In the genomic region with DNA sequence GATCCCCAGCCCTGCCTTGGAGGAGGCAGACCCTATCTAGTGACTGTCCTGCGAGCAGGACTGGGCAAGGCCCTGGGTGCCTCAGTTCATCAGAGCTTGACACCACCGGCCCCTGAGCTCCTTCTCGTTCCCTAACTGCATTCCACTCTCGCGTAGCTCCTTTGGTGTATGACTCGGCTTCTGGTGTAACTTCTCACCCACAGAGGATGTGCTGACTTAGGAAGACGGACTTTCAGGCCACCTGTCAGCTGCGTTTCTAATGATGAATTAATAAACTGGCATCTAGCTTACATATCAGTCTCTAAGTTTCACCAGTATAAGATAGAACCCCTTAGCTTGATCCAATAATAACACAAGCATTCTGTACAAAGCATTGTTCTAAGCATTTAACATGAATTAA, we compare ENCODE assay signal across 35 cellular contexts. TPM values are rescaled to one million over a fixed set of nuclear protein-coding genes. Genes with fewer than 3 reads are reported as not detected.
"Had no signal": no experiment of that assay in that cellular context is flagged by ENCODE, and none has a peak within 500 bp of the region (broad histone marks: within the 10 kb centered on the region; RNA-seq: fewer than 3 reads in every experiment).

No MANE protein-coding gene starts in this region.

- H3K27ac Mint-ChIP-seq: activated B cell treated with CpG ODN at 0.5 μM for 24 hours; activated CD4-positive, alpha-beta memory T cell treated with anti-CD3 and anti-CD28 coated beads for 36 hours; activated naive CD4-positive, alpha-beta T cell treated with anti-CD3 and anti-CD28 coated beads, Interleukin-2, amount 10 ng/mL, durations not matched to agents 7 days and 5 days; activated naive CD4-positive, alpha-beta T cell treated with anti-CD3 and anti-CD28 coated beads, Interleukin-2, amount 50 U/mL, for 72 hours; activated naive CD8-positive, alpha-beta T cell treated with anti-CD3 and anti-CD28 coated beads, Interleukin-2, amount 10 ng/mL, durations not matched to agents 7 days and 5 days; activated T-cell treated with anti-CD3 and anti-CD28 coated beads, Interleukin-2, amount 50 U/mL, for 24 hours; activated T-cell treated with anti-CD3 and anti-CD28 coated beads, Interleukin-2, amount 50 U/mL, for 72 hours; dendritic cell treated with granulocyte-macrophage colony-stimulating factor and Interleukin-4, amounts not matched to agents 40 ng/mL and 50 ng/mL, for 4 days; effector memory CD8-positive, alpha-beta T cell; T-cell; T-helper 1 cell treated with Interleukin-12 subunit alpha and Interleukin-12 subunit beta and Interleukin-4 antibody, amounts not matched to agents 30 μg/mL and 1 μg/mL, for 36 hours; T-helper 2 cell treated with Interferon-gamma antibody and Interleukin-4, amounts not matched to agents 5 μg/mL and 100 μg/mL, for 36 hours had no signal

- H3K4me3 Mint-ChIP-seq: activated B cell treated with CpG ODN at 0.5 μM for 24 hours; activated CD4-positive, alpha-beta memory T cell treated with anti-CD3 and anti-CD28 coated beads for 36 hours; activated naive CD4-positive, alpha-beta T cell treated with anti-CD3 and anti-CD28 coated beads, Interleukin-2, amount 10 ng/mL, durations not matched to agents 7 days and 5 days; activated naive CD8-positive, alpha-beta T cell treated with anti-CD3 and anti-CD28 coated beads, Interleukin-2, amount 10 ng/mL, durations not matched to agents 7 days and 5 days; activated T-cell treated with anti-CD3 and anti-CD28 coated beads, Interleukin-2, amount 50 U/mL, for 24 hours; activated T-cell treated with anti-CD3 and anti-CD28 coated beads, Interleukin-2, amount 50 U/mL, for 72 hours; central memory CD8-positive, alpha-beta T cell; dendritic cell treated with granulocyte-macrophage colony-stimulating factor and Interleukin-4, amounts not matched to agents 40 ng/mL and 50 ng/mL, for 4 days; effector memory CD8-positive, alpha-beta T cell; T-cell; T-helper 1 cell treated with Interleukin-12 subunit alpha and Interleukin-12 subunit beta and Interleukin-4 antibody, amounts not matched to agents 30 μg/mL and 1 μg/mL, for 36 hours; T-helper 2 cell treated with Interferon-gamma antibody and Interleukin-4, amounts not matched to agents 5 μg/mL and 100 μg/mL, for 36 hours had no signal

- H3K9me3 ChIP-seq: esophagus squamous epithelium, gastroesophageal sphincter, heart right ventricle had no signal

- ATAC-seq: activated CD4-positive, CD25-positive, alpha-beta regulatory T cell treated with anti-CD3 and anti-CD28 coated beads, Interleukin-2, amount 50 U/mL, for 24 hours; activated naive CD4-positive, alpha-beta T cell treated with anti-CD3 and anti-CD28 coated beads, Interleukin-2, amount 50 U/mL, for 72 hours; activated T-cell treated with anti-CD3 and anti-CD28 coated beads, Interleukin-2, amount 50 U/mL, for 72 hours; effector memory CD8-positive, alpha-beta T cell; gastroesophageal sphincter; heart right ventricle; T-cell had no signal

- H3K36me3 Mint-ChIP-seq: activated CD4-positive, alpha-beta memory T cell treated with anti-CD3 and anti-CD28 coated beads for 36 hours; activated naive CD4-positive, alpha-beta T cell treated with anti-CD3 and anti-CD28 coated beads, Interleukin-2, amount 10 ng/mL, durations not matched to agents 7 days and 5 days; activated naive CD4-positive, alpha-beta T cell treated with anti-CD3 and anti-CD28 coated beads, Interleukin-2, amount 50 U/mL, for 72 hours; activated naive CD8-positive, alpha-beta T cell treated with anti-CD3 and anti-CD28 coated beads, Interleukin-2, amount 10 ng/mL, durations not matched to agents 7 days and 5 days; T-cell had no signal

- DNase-seq: activated B cell treated with CpG ODN at 0.5 μM for 24 hours; activated CD4-positive, alpha-beta memory T cell treated with anti-CD3 and anti-CD28 coated beads for 36 hours; activated CD4-positive, alpha-beta T cell treated with anti-CD3 and anti-CD28 coated beads for 48 hours; activated CD8-positive, alpha-beta memory T cell treated with anti-CD3 and anti-CD28 coated beads, Interleukin-2, amount 50 U/mL, for 48 hours; activated gamma-delta T cell; activated naive CD4-positive, alpha-beta T cell; activated naive CD4-positive, alpha-beta T cell treated with anti-CD3 and anti-CD28 coated beads, Interleukin-2, amount 10 ng/mL, durations not matched to agents 7 days and 5 days; activated naive CD8-positive, alpha-beta T cell treated with anti-CD3 and anti-CD28 coated beads, Interleukin-2, amount 10 ng/mL, durations not matched to agents 7 days and 5 days; activated T-cell treated with anti-CD3 and anti-CD28 coated beads for 4 hours; activated T-cell treated with anti-CD3 and anti-CD28 coated beads, Interleukin-2, amount 50 U/mL, for 24 hours; activated T-cell treated with anti-CD3 and anti-CD28 coated beads, Interleukin-2, amount 50 U/mL, for 72 hours; amniotic stem cell; anterior cingulate cortex; brain microvascular endothelial cell; effector CD4-positive, alpha-beta T cell; effector memory CD8-positive, alpha-beta T cell; erythroblast; esophagus squamous epithelium; foreskin melanocyte; heart right ventricle; T-cell; T1000; WERI-Rb-1 had no signal

- H3K4me1 ChIP-seq: esophagus squamous epithelium, gastroesophageal sphincter, heart right ventricle had no signal

- H3K27me3 ChIP-seq: brain microvascular endothelial cell had no signal

- H3K36me3 ChIP-seq: brain microvascular endothelial cell, esophagus squamous epithelium, gastroesophageal sphincter, heart right ventricle, WERI-Rb-1 had no signal

- H3K9me3 Mint-ChIP-seq: activated B cell treated with CpG ODN at 0.5 μM for 24 hours; activated CD4-positive, alpha-beta memory T cell treated with anti-CD3 and anti-CD28 coated beads for 36 hours; activated naive CD4-positive, alpha-beta T cell treated with anti-CD3 and anti-CD28 coated beads, Interleukin-2, amount 10 ng/mL, durations not matched to agents 7 days and 5 days; activated naive CD4-positive, alpha-beta T cell treated with anti-CD3 and anti-CD28 coated beads, Interleukin-2, amount 50 U/mL, for 72 hours; activated naive CD8-positive, alpha-beta T cell treated with anti-CD3 and anti-CD28 coated beads, Interleukin-2, amount 10 ng/mL, durations not matched to agents 7 days and 5 days; activated T-cell treated with anti-CD3 and anti-CD28 coated beads, Interleukin-2, amount 50 U/mL, for 24 hours; activated T-cell treated with anti-CD3 and anti-CD28 coated beads, Interleukin-2, amount 50 U/mL, for 72 hours; central memory CD8-positive, alpha-beta T cell; dendritic cell treated with granulocyte-macrophage colony-stimulating factor and Interleukin-4, amounts not matched to agents 40 ng/mL and 50 ng/mL, for 4 days; effector memory CD8-positive, alpha-beta T cell; T-cell; T-helper 1 cell treated with Interleukin-12 subunit alpha and Interleukin-12 subunit beta and Interleukin-4 antibody, amounts not matched to agents 30 μg/mL and 1 μg/mL, for 36 hours; T-helper 2 cell treated with Interferon-gamma antibody and Interleukin-4, amounts not matched to agents 5 μg/mL and 100 μg/mL, for 36 hours had no signal

- H3K27ac ChIP-seq: brain microvascular endothelial cell, coronary artery, esophagus squamous epithelium, gastroesophageal sphincter, heart right ventricle, WERI-Rb-1 had no signal

- H3K4me3 ChIP-seq: coronary artery, esophagus squamous epithelium, gastroesophageal sphincter, heart right ventricle had no signal

- H3K4me1 Mint-ChIP-seq: activated B cell treated with CpG ODN at 0.5 μM for 24 hours; activated naive CD4-positive, alpha-beta T cell treated with anti-CD3 and anti-CD28 coated beads, Interleukin-2, amount 10 ng/mL, durations not matched to agents 7 days and 5 days; activated naive CD8-positive, alpha-beta T cell treated with anti-CD3 and anti-CD28 coated beads, Interleukin-2, amount 10 ng/mL, durations not matched to agents 7 days and 5 days; central memory CD8-positive, alpha-beta T cell; T-cell had no signal

RNA-seq across cellular contexts. Expression of a gene that starts 25.9 kb away (rescaled TPM):
- total RNA-seq: activated CD4-positive, alpha-beta memory T cell treated with anti-CD3 and anti-CD28 coated beads for 36 hours; activated naive CD4-positive, alpha-beta T cell treated with anti-CD3 and anti-CD28 coated beads, Interleukin-2, amount 50 U/mL, for 72 hours; bronchial epithelial cell; cardiac septum; fibroblast of lung; fibroblast of villous mesenchyme had no signal
